ENCODE assay signal across 19 cellular contexts in the genomic region with DNA sequence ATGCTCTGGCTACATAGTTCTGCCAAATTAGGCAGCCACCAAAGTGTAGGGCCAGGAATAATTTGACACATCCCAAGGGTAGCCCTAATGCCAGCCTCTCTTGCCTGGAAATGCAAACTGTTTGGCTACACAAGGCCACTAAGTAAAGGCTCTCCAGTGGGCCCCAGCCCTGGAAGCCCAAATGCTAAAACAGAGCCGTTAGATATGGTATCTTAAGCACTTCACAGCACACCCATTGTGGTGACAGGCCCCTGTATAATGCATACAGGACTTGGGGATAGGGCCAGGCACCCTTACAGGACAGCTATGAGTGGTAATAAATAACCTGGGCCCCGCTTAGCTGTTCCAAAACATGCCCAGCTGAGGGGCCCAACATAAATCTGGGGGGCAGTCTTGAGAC.
DNase-seq lines count a peak whose midpoint lies in the region; ATAC-seq and TF ChIP-seq lines count a peak whose summit lies in the region.
"Had no signal": no experiment of that assay in that cellular context is flagged by ENCODE, and none has a peak within 500 bp of the region (broad histone marks: within the 10 kb centered on the region; RNA-seq: fewer than 3 reads in every experiment).

No MANE protein-coding gene starts in this region.

- no peak for DNase-seq in Right ventricle myocardium superior
- DNase-seq in right atrium auricular region (ENCODE audit: low spot score) = no peak
- DNase-seq in left ventricle myocardium inferior = peak; percentile 16
- DNase-seq in sigmoid colon = no peak
- no peak for DNase-seq in NCI-H748 (lab: John Stamatoyannopoulos, UW; ENCODE audit: unreplicated experiment)
- DNase-seq in CD8-positive, alpha-beta memory T cell = no peak
- DNase-seq: 8988T; Calu3; CD4-positive, alpha-beta memory T cell; DMS79 treated with DMSO at 0.1 percent for 48 hours; EL; GOT3; H7; HFFc6 had no signal

- POLR2A ChIA-PET in CD8-positive, alpha-beta memory T cell (lab: Charles Lee) = no interaction called here

- intact Hi-C loops in Right ventricle myocardium superior (cut with DNase I) (no loop called here), left ventricle myocardium inferior (cut with micrococcal nuclease) (no loop called here), sigmoid colon (cut with DNase I) (loop anchor here (5.0 to 10.0 kb wide), 3 partner anchors 43 to 703 kb away; no protein-coding TSS in a partner anchor)

- H3K27ac ChIP-seq in right atrium auricular region (peak overlapping the region in 1 of 2 donors; percentile 36), left ventricle myocardium inferior (replicated peaks) (peak overlapping the region; percentile 48), sigmoid colon (peak overlapping the region in 3 of 4 donors; percentile 20 to 77 (median 49))
- H3K27ac ChIP-seq in CD8-positive, alpha-beta memory T cell (ENCODE audit: low read depth, low read length) = no peak overlapping the region
- H3K27ac ChIP-seq: BLaER1 had no signal

- peaks cover 0 to 1% (median 0%) of the 10 kb centered on the region in 3 donors for H3K36me3 Mint-ChIP-seq in CD8-positive, alpha-beta memory T cell
- H3K36me3 Mint-ChIP-seq in stimulated activated memory B cell treated with anti-CD40 and anti-IgM and Interleukin-4, amounts not matched to agents 10 μg/mL and 1 μg/mL and 100 μg/mL, for 72 hours = no peaks in the 10 kb centered on the region
- H3K36me3 Mint-ChIP-seq: CD14-positive monocyte; CD4-positive, alpha-beta memory T cell had no signal

- H3K9me3 Mint-ChIP-seq in CD8-positive, alpha-beta memory T cell = peaks cover 0 to 2% (median 0%) of the 10 kb centered on the region in 5 donors
- no peaks in the 10 kb centered on the region for H3K9me3 Mint-ChIP-seq in stimulated activated memory B cell treated with anti-CD40 and anti-IgM and Interleukin-4, amounts not matched to agents 10 μg/mL and 1 μg/mL and 100 μg/mL, for 72 hours
- H3K9me3 Mint-ChIP-seq: CD4-positive, alpha-beta memory T cell; HFFc6 had no signal

- H3K9me3 ChIP-seq in right atrium auricular region (no peaks in the 10 kb centered on the region), left ventricle myocardium inferior (replicated peaks) (no peaks in the 10 kb centered on the region), sigmoid colon (no peaks in the 10 kb centered on the region)
- H3K9me3 ChIP-seq in CD8-positive, alpha-beta memory T cell (ENCODE audit: low read length) = no peaks in the 10 kb centered on the region
- H3K9me3 ChIP-seq: BLaER1 had no signal

- WGBS in sigmoid colon, 2 donors = 78 to 86% methylated on average over 2 of the region's 2 CpGs

- H3K4me3 ChIP-seq in right atrium auricular region (no peak overlapping the region), left ventricle myocardium inferior (no peak overlapping the region), sigmoid colon (no peak overlapping the region)
- H3K4me3 ChIP-seq in CD8-positive, alpha-beta memory T cell (ENCODE audit: low read length) = no peak overlapping the region
- H3K4me3 ChIP-seq: BLaER1, GM12878 had no signal

- H3K36me3 ChIP-seq in right atrium auricular region = no peaks in the 10 kb centered on the region
- H3K36me3 ChIP-seq in left ventricle myocardium inferior = no peaks in the 10 kb centered on the region
- no peaks in the 10 kb centered on the region for H3K36me3 ChIP-seq in sigmoid colon
- H3K36me3 ChIP-seq in CD8-positive, alpha-beta memory T cell (ENCODE audit: insufficient read depth, low read length) = no peaks in the 10 kb centered on the region
- H3K36me3 ChIP-seq: BLaER1 had no signal

- H3K27ac Mint-ChIP-seq in CD8-positive, alpha-beta memory T cell = peak overlapping the region in 1 of 8 donors; percentile 59
- H3K27ac Mint-ChIP-seq in stimulated activated memory B cell treated with anti-CD40 and anti-IgM and Interleukin-4, amounts not matched to agents 10 μg/mL and 1 μg/mL and 100 μg/mL, for 72 hours = no peak overlapping the region
- H3K27ac Mint-ChIP-seq: CD4-positive, alpha-beta memory T cell; HFFc6 had no signal

- no peak for TF ChIP-seq EP300 in sigmoid colon (IDR thresholded peaks at IDR 0.05)

- H3K27me3 Mint-ChIP-seq in CD8-positive, alpha-beta memory T cell = peaks cover 0 to 6% of the 10 kb centered on the region in 2 donors
- H3K27me3 Mint-ChIP-seq in stimulated activated memory B cell treated with anti-CD40 and anti-IgM and Interleukin-4, amounts not matched to agents 10 μg/mL and 1 μg/mL and 100 μg/mL, for 72 hours = no peaks in the 10 kb centered on the region
- H3K27me3 Mint-ChIP-seq: CD4-positive, alpha-beta memory T cell had no signal

- H3K4me1 ChIP-seq in right atrium auricular region (peaks cover 0 to 21% of the 10 kb centered on the region in 2 donors), left ventricle myocardium inferior (peaks cover 27% of the 10 kb centered on the region), sigmoid colon (peaks cover 0 to 29% (median 8%) of the 10 kb centered on the region in 4 donors)
- no peaks in the 10 kb centered on the region for H3K4me1 ChIP-seq in CD8-positive, alpha-beta memory T cell (ENCODE audit: insufficient read depth, low read length)

- H3K4me1 Mint-ChIP-seq in CD8-positive, alpha-beta memory T cell = peaks cover 0 to 6% (median 0%) of the 10 kb centered on the region in 3 donors
- peaks cover 16% of the 10 kb centered on the region for H3K4me1 Mint-ChIP-seq in stimulated activated memory B cell treated with anti-CD40 and anti-IgM and Interleukin-4, amounts not matched to agents 10 μg/mL and 1 μg/mL and 100 μg/mL, for 72 hours

- H3K27me3 ChIP-seq in right atrium auricular region (no peaks in the 10 kb centered on the region), left ventricle myocardium inferior (ENCODE audit: low read depth) (no peaks in the 10 kb centered on the region), sigmoid colon (peaks cover 0 to 2% (median 0%) of the 10 kb centered on the region in 3 donors)
- no peaks in the 10 kb centered on the region for H3K27me3 ChIP-seq in CD8-positive, alpha-beta memory T cell (ENCODE audit: insufficient read depth, low read length, poor library complexity, severe bottlenecking)
- H3K27me3 ChIP-seq: BLaER1 had no signal

- peak; percentile 60 for ATAC-seq in Right ventricle myocardium superior (ENCODE audit: poor library complexity)
- ATAC-seq in stimulated activated memory B cell treated with anti-CD40 and anti-IgM and Interleukin-4, amounts not matched to agents 10 μg/mL and 1 μg/mL and 100 μg/mL, for 72 hours = no peak
- ATAC-seq: GM12878, HCT116 had no signal

- TF ChIP-seq POLR2A in sigmoid colon (IDR thresholded peaks at IDR 0.05) = no peak

- CTCF ChIA-PET in CD8-positive, alpha-beta memory T cell (lab: Charles Lee) = no interaction called here

- no peak overlapping the region for H3K4me3 Mint-ChIP-seq in CD8-positive, alpha-beta memory T cell
- H3K4me3 Mint-ChIP-seq in stimulated activated memory B cell treated with anti-CD40 and anti-IgM and Interleukin-4, amounts not matched to agents 10 μg/mL and 1 μg/mL and 100 μg/mL, for 72 hours = no peak overlapping the region
- H3K4me3 Mint-ChIP-seq: CD14-positive monocyte; CD4-positive, alpha-beta memory T cell; HFFc6 had no signal

- no peak for TF ChIP-seq CTCF in right atrium auricular region (IDR thresholded peaks at IDR 0.05)
- TF ChIP-seq CTCF in left ventricle myocardium inferior (IDR thresholded peaks at IDR 0.05; ENCODE audit: borderline replicate concordance) = no peak
- no peak for TF ChIP-seq CTCF in sigmoid colon (IDR thresholded peaks at IDR 0.05)
